In the genomic region with DNA sequence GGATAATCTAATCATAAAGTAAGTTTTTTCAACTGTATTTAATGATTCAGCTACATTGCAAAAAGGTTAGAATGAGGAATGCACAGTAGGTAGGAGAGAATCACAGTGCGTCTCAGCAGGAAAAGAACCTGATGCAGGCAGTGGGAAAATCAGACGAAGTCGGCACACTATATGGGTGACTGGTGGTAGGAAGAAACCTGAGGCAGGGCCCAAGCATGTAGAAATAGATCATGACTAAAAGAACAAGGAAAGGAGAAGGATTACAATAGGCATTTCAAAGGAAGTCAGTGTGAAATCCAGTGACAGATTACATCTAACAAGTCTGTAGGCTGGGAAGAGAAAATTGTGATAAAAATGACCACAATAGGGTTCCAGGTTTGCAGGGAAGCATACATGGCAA, we compare ENCODE assay signal across 20 cellular contexts.
"Had no signal": no experiment of that assay in that cellular context is flagged by ENCODE, and none has a peak within 500 bp of the region (broad histone marks: within the 10 kb centered on the region; RNA-seq: fewer than 3 reads in every experiment).

No MANE protein-coding gene starts in this region.

- H3K4me3 ChIP-seq: MG63, SJSA1, SK-N-MC had no signal

- H3K4me1 ChIP-seq: SJSA1 had no signal

- FAIRE-seq: RCC 7860 had no signal

- H3K27ac ChIP-seq: SJSA1, SK-N-MC had no signal

- H3K27me3 ChIP-seq: MG63, SJSA1 had no signal

- H3K9me3 ChIP-seq: MG63, SJSA1 had no signal

- DNase-seq: Karpas-422, KG1, MG63, NCI-H1092, NCI-H1105 treated with DMSO at 0.1 percent for 48 hours, NCI-H1417 treated with DMSO at 0.1 percent for 48 hours, NCI-H146, NCI-H1694 treated with DMSO at 0.1 percent for 48 hours, NCI-H1930, NCI-H2081, NCI-H2107, NCI-H2227 treated with DMSO at 0.1 percent for 48 hours, NCI-H526 treated with DMSO at 0.1 percent for 48 hours, NCI-H748 treated with DMSO at 0.1 percent for 48 hours, Right ventricle myocardium superior, RPMI8226, SIG-M5 had no signal
